ENCODE assay signal across 8 cellular contexts in the genomic region with DNA sequence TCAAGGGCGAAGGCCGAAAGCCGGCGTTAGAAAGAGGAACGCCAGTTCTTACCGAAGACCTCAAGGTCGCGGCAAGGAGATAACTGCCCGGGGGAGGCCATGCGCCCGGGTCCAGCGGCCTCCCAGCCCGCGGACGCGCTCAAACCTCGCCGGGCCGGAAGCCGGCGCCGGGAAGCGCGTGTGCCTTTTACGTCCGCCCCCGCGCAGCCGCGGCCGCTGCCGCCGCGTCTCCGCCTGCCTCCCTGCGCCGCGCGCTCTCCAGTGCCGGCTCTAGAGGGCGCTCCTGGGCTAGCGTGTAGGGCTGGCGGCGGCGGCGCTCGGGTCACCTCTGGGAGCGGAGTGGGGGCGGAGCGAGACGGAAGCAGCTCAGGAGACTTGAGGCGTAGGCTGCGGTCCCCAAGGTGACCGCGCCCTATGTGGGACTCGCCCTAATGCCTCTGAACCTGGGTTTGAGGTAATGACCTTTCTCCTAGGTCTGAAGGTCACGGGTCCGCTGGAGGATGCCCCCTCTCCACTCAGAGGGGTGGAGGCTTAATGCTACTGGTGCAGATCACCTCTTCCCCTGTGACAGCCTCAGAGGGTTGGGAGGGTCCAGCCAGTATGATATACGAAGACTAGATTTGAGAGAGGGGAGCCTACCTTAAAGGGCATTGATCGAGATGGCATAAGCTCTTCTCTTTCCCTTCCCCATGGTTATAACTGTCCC. TPM values are rescaled to one million over a fixed set of nuclear protein-coding genes. Genes with fewer than 3 reads are reported as not detected.
A peak's percentile ranks its signal among the peaks of the same experiment; 100 is the strongest.
DNase-seq lines count a peak whose midpoint lies in the region; ATAC-seq, FAIRE-seq and TF ChIP-seq lines count a peak whose summit lies in the region.

No MANE protein-coding gene starts in this region.

- CTCF ChIA-PET in A673 (lab: Charles Lee) (interaction anchor here (0.5 to 0.6 kb wide), 2 partner anchors 15 to 280 kb away, joined by 4 to 5 read pairs; no protein-coding TSS in a partner anchor), activated B cell treated with CpG ODN at 0.5 μM for 24 hours (lab: Charles Lee) (interaction anchor here (0.7 to 2.4 kb wide), 4 partner anchors 13 to 260 kb away, joined by 3 to 17 read pairs (median 4); no protein-coding TSS in a partner anchor)

- H3K4me3 ChIP-seq in A673 (ENCODE audit: low read depth, low read length, poor library complexity, severe bottlenecking) = peak overlapping the region; percentile 84
- peak overlapping the region; percentile 78 to 90 for H3K4me3 ChIP-seq in cardiac fibroblast (replicated peaks in 1 of 2; ENCODE audit: low read depth in 2 of 2, low read length in 2 of 2)
- peak overlapping the region; percentile 85 to 88 for H3K4me3 ChIP-seq in kidney (ENCODE audit: low read length in 2 of 2)

- H3K9ac ChIP-seq in kidney (ENCODE audit: low read length in 2 of 2) = peak overlapping the region; percentile 80 to 96

- H3K9me3 ChIP-seq in A673 (ENCODE audit: low read depth, low read length, poor library complexity, severe bottlenecking) (no peaks in the 10 kb centered on the region), kidney (ENCODE audit: control insufficient read depth in 1 of 2, low read length in 2 of 2) (no peaks in the 10 kb centered on the region)

- peaks cover 6% of the 10 kb centered on the region for H3K4me1 Mint-ChIP-seq in activated B cell treated with CpG ODN at 0.5 μM for 24 hours

- H3K4me3 Mint-ChIP-seq in activated B cell treated with CpG ODN at 0.5 μM for 24 hours = peak overlapping the region; percentile 86

- peak; percentile 62 for TF ChIP-seq CTCF in A673 (conservative IDR thresholded peaks at IDR 0.05; ENCODE audit: low read depth, low read length)
- TF ChIP-seq CTCF in activated B cell treated with CpG ODN at 0.5 μM for 24 hours (IDR thresholded peaks at IDR 0.05) = no peak
- peak; percentile 43 for TF ChIP-seq CTCF in cardiac fibroblast (IDR thresholded peaks at IDR 0.05; ENCODE audit: low read depth, low read length)
- peak; percentile 82 for TF ChIP-seq CTCF in kidney (IDR thresholded peaks at IDR 0.05; ENCODE audit: borderline replicate concordance, extremely low read depth, insufficient read depth)

- peak; percentile 75 for ATAC-seq in GM18520 (IDR thresholded peaks at IDR 0.05; ENCODE audit: unreplicated experiment)
- ATAC-seq in HG03064 (IDR thresholded peaks at IDR 0.05; ENCODE audit: low read depth, unreplicated experiment) = peak; percentile 68
- peak; percentile 76 for ATAC-seq in activated B cell treated with CpG ODN at 0.5 μM for 24 hours (ENCODE audit: low read depth)

- intact Hi-C loops in A673 (cut with micrococcal nuclease; ENCODE audit: unreplicated experiment) = no loop called here
- intact Hi-C loops in activated B cell treated with CpG ODN at 0.5 μM for 24 hours (cut with micrococcal nuclease) = loop anchor here (1.0 to 10.0 kb wide), 11 partner anchors 13 to 1156 kb away; a partner anchor contains a TSS
- intact Hi-C loops in kidney (cut with DNase I) = no loop called here

- H3K27ac ChIP-seq in A673 (ENCODE audit: low read depth, low read length, poor library complexity, severe bottlenecking) (peak overlapping the region; percentile 89), kidney (ENCODE audit: low read depth in 2 of 2, low read length in 2 of 2) (peak overlapping the region; percentile 95 to 96)

- no TSS peak for BruUV-seq in A673 (replicated peaks; lab: Mats Ljungman, UMichigan)

- H3K36me3 ChIP-seq in A673 (ENCODE audit: insufficient read depth, low read length, poor library complexity, severe bottlenecking) (peaks cover 18% of the 10 kb centered on the region), kidney (ENCODE audit: control insufficient read depth in 1 of 2, insufficient read depth in 2 of 2, low read length in 2 of 2) (peaks cover 3 to 7% of the 10 kb centered on the region in 2 donors)

- no peaks in the 10 kb centered on the region for H3K9me3 Mint-ChIP-seq in activated B cell treated with CpG ODN at 0.5 μM for 24 hours

- DNase-seq in A673 (ENCODE audit: low spot score) (peak; percentile 86), NCI-H2171 (lab: John Stamatoyannopoulos, UW) (peak; percentile 60), activated B cell treated with CpG ODN at 0.5 μM for 24 hours (peak; percentile 82), cardiac fibroblast (ENCODE audit: low read depth in 2 of 2) (peak; percentile 78 to 86), kidney (peak; percentile 96)
- peak; percentile 75 to 84 for DNase-seq in stimulated activated CD4-positive, alpha-beta T cell treated with anti-CD3 and anti-CD28 coated beads, Interleukin-15, amount 100 ng/mL, for 1 hour (ENCODE audit: low read depth in 1 of 2, low spot score in 1 of 2)

- H3K4me1 ChIP-seq in A673 (ENCODE audit: insufficient read depth, low read length, poor library complexity, severe bottlenecking) (no peaks in the 10 kb centered on the region), kidney (ENCODE audit: control insufficient read depth in 1 of 2, insufficient read depth in 1 of 2, low read depth in 1 of 2, low read length in 2 of 2) (peaks cover 0 to 14% of the 10 kb centered on the region in 2 donors)

- H3K36me3 Mint-ChIP-seq in activated B cell treated with CpG ODN at 0.5 μM for 24 hours (ENCODE audit: low read depth) = peaks cover 18% of the 10 kb centered on the region

- no peaks in the 10 kb centered on the region for H3K27me3 Mint-ChIP-seq in activated B cell treated with CpG ODN at 0.5 μM for 24 hours

- POLR2A ChIA-PET in A673 (lab: Charles Lee; ENCODE audit: low non-redundant PET) = no interaction called here
- POLR2A ChIA-PET in activated B cell treated with CpG ODN at 0.5 μM for 24 hours (lab: Charles Lee) = interaction anchor here (1.0 to 2.3 kb wide), 5 partner anchors 13 to 323 kb away, joined by 3 to 26 read pairs (median 7); a partner anchor contains a TSS

- no peak for FAIRE-seq in kidney (lab: Jason Lieb, UNC)

- peak overlapping the region; percentile 88 for H3K27ac Mint-ChIP-seq in activated B cell treated with CpG ODN at 0.5 μM for 24 hours

- no peaks in the 10 kb centered on the region for H3K27me3 ChIP-seq in A673 (replicated peaks; ENCODE audit: insufficient read depth, low read depth, low read length, poor library complexity)

RNA-seq across cellular contexts. Expression of a gene that starts 0.8 kb away (rescaled TPM):
- 360 and 368 TPM in 2 replicates for total RNA-seq in A673 (2021)
- total RNA-seq in activated B cell treated with CpG ODN at 0.5 μM for 24 hours = 300 and 321 TPM in 2 replicates
- total RNA-seq in kidney = 224 TPM
- polyA plus RNA-seq in kidney (ENCODE audit: insufficient read depth, low read depth, low replicate concordance) = 850 TPM

Comparison
In these comparisons a context has a peak if more than half of its experiments do, and no peak if none do; other contexts are left out.
1. Peak in every context shown above with its lines: DNase-seq, ATAC-seq, H3K4me3 ChIP-seq and H3K27ac ChIP-seq.